In genomic region chr3:42667523-42668402, GRCh38 we compare ENCODE assay signal across 12 cellular contexts. TPM values are rescaled to one million over a fixed set of nuclear protein-coding genes. Genes with fewer than 3 reads are reported as not detected.
A peak's percentile ranks its signal among the peaks of the same experiment; 100 is the strongest.
DNase-seq lines count a peak whose midpoint lies in the region; ATAC-seq and TF ChIP-seq lines count a peak whose summit lies in the region.
"Had no signal": no experiment of that assay in that cellular context is flagged by ENCODE, and none has a peak within 500 bp of the region (broad histone marks: within the 10 kb centered on the region; RNA-seq: fewer than 3 reads in every experiment).

No MANE protein-coding gene starts in this region.

- ATAC-seq in GM23338 (no peak), lower lobe of right lung (no peak), GM19467 (IDR thresholded peaks at IDR 0.05; ENCODE audit: unreplicated experiment) (no peak)

- peaks cover 9% of the 10 kb centered on the region; the same call in 2 of the 3 replicates for H3K4me1 Mint-ChIP-seq in GM23338

- TF ChIP-seq CTCF in GM23338 (conservative IDR thresholded peaks at IDR 0.05; ENCODE audit: low read depth in 2 of 2) (no peak), osteoblast (IDR thresholded peaks at IDR 0.05; ENCODE audit: extremely low read depth, low read depth, low read length) (no peak), lower lobe of right lung (IDR thresholded peaks at IDR 0.05) (no peak)

- peak overlapping the region; percentile 53; the same call in 1 of the 2 replicates for H3K27ac Mint-ChIP-seq in GM23338

- H3K9me3 Mint-ChIP-seq in GM23338, result 0 out of 3 replicates have a peak, but pooled peaks cover 6% of the 10 kb centered on the region

- H3K4me2 ChIP-seq in GM23338 (no peak overlapping the region), osteoblast (ENCODE audit: insufficient read depth, low read length) (no peak overlapping the region)

- 0 out of 2 replicates have a peak, but pooled peaks cover 8% of the 10 kb centered on the region for H3K9me2 ChIP-seq in GM23338 (ENCODE audit: insufficient read depth)

- no peak overlapping the region for H3K4me3 Mint-ChIP-seq in GM23338

- H3K27me3 Mint-ChIP-seq in GM23338 (ENCODE audit: insufficient read depth, low read depth, poor library complexity), result no peaks in the 10 kb centered on the region

- H3K4me3 ChIP-seq in GM23338, result no peak overlapping the region
- no peak overlapping the region for H3K4me3 ChIP-seq in osteoblast (ENCODE audit: insufficient read depth, low read length)
- H3K4me3 ChIP-seq in lower lobe of right lung, result no peak overlapping the region

- H3K79me2 ChIP-seq in GM23338 (replicated peaks; ENCODE audit: insufficient read depth) (no peaks in the 10 kb centered on the region), osteoblast (ENCODE audit: insufficient read depth, low read length) (no peaks in the 10 kb centered on the region)

- H3K36me3 Mint-ChIP-seq in GM23338 (ENCODE audit: low read depth), result no peaks in the 10 kb centered on the region

- intact Hi-C loops in lower lobe of right lung (cut with DNase I), result no loop called here

- H3K36me3 ChIP-seq in GM23338 (ENCODE audit: insufficient read depth) (no peaks in the 10 kb centered on the region), osteoblast (ENCODE audit: insufficient read depth, low read length) (peaks cover 4% of the 10 kb centered on the region), lower lobe of right lung (no peaks in the 10 kb centered on the region)

- DNase-seq in GM23338 (ENCODE audit: low spot score), result no peak
- peak; percentile 93 for DNase-seq in NCI-H2171 treated with DMSO at 0.1 percent for 48 hours (lab: John Stamatoyannopoulos, UW)
- peak in 1 of 61 donors; percentile 38 for DNase-seq in caudate nucleus (lab: John Stamatoyannopoulos, UW)
- DNase-seq in osteoblast (ENCODE audit: insufficient read length, low spot score, missing footprints), result peak; percentile 66
- no peak for DNase-seq in HPDE6-E6E7 (ENCODE audit: extremely low spot score)
- DNase-seq in lower lobe of right lung, result no peak
- no peak for DNase-seq in H4 (ENCODE audit: low spot score)
- DNase-seq: retina, T-helper 1 cell had no signal

- H4K20me1 ChIP-seq in GM23338 (replicated peaks; ENCODE audit: insufficient read depth), result no peaks in the 10 kb centered on the region
- peaks cover 3% of the 10 kb centered on the region for H4K20me1 ChIP-seq in osteoblast (ENCODE audit: insufficient read depth, low read length)

- H3K4me1 ChIP-seq in GM23338 (ENCODE audit: insufficient read depth), result no peaks in the 10 kb centered on the region
- no peaks in the 10 kb centered on the region for H3K4me1 ChIP-seq in osteoblast (ENCODE audit: insufficient read depth, low read length)
- H3K4me1 ChIP-seq in lower lobe of right lung, result no peaks in the 10 kb centered on the region

- no peaks in the 10 kb centered on the region for H3K27me3 ChIP-seq in GM23338 (ENCODE audit: insufficient read depth)
- H3K27me3 ChIP-seq in osteoblast (ENCODE audit: insufficient read depth, low read length), result no peaks in the 10 kb centered on the region
- H3K27me3 ChIP-seq in lower lobe of right lung (ENCODE audit: low read depth), result no peaks in the 10 kb centered on the region

- no peaks in the 10 kb centered on the region for H3K9me3 ChIP-seq in osteoblast (ENCODE audit: low read depth, low read length)
- H3K9me3 ChIP-seq in lower lobe of right lung, result no peaks in the 10 kb centered on the region

- H3K27ac ChIP-seq in GM23338 (ENCODE audit: low read depth) (no peak overlapping the region), caudate nucleus (ENCODE audit: low read depth, low read length) (peak overlapping the region; percentile 19), osteoblast (ENCODE audit: low read depth, low read length) (no peak overlapping the region), lower lobe of right lung (no peak overlapping the region)

- H2AFZ ChIP-seq in GM23338 (no peak overlapping the region), osteoblast (ENCODE audit: low read length) (no peak overlapping the region)

- H3F3A ChIP-seq in GM23338 (replicated peaks; ENCODE audit: low read depth), result no peaks in the 10 kb centered on the region

TF ChIP-seq in GM23338, 12 proteins besides CTCF, POLR2A, EP300 and RAD21:
- TF ChIP-seq POLR2AphosphoS5 (IDR thresholded peaks at IDR 0.05; ENCODE audit: low read depth) (no peak), ZNF114 (CRISPR knock-in tag; IDR thresholded peaks at IDR 0.05) (no peak), REST (IDR thresholded peaks at IDR 0.05; ENCODE audit: unreplicated experiment) (no peak), CREB1 (CRISPR knock-in tag; IDR thresholded peaks at IDR 0.05; ENCODE audit: low read depth) (no peak), ETS1 (IDR thresholded peaks at IDR 0.05) (no peak), JUNB (IDR thresholded peaks at IDR 0.05; ENCODE audit: unreplicated experiment) (no peak)

RNA-seq across cellular contexts. Expression of gene ZBTB47, which starts 14.3 kb away (rescaled TPM):
- total RNA-seq in GM23338 (2014; rRNA removed; shearing (Covaris generic)), result 2.8 and 2.9 TPM in 2 replicates
- polyA plus RNA-seq in GM23338 (2016; fragmentation: Nextera tagmentation; extraction: Ambion mirVana), result 0.48 and 0.63 TPM in 2 replicates
- total RNA-seq in osteoblast, result 39.2 and 41.3 TPM in 2 replicates
- total RNA-seq in lower lobe of right lung, result 20.0 TPM
- 1.9 and 3.8 TPM in 2 replicates for total RNA-seq in H4 (2014; rRNA removed; shearing (Covaris generic))

RNA-seq across cellular contexts. Expression of gene KLHL40, which starts 17.6 kb away (rescaled TPM):
- total RNA-seq in GM23338 (2014; rRNA removed; shearing (Covaris generic)), result not detected in 2 replicates
- polyA plus RNA-seq in GM23338 (2016; fragmentation: Nextera tagmentation; extraction: Ambion mirVana), result not detected in 2 replicates
- total RNA-seq in osteoblast (not detected in 2 replicates), lower lobe of right lung (not detected)
- total RNA-seq in H4 (2014; rRNA removed; shearing (Covaris generic)), result not detected in 2 replicates
- total RNA-seq: fibroblast of villous mesenchyme, lung microvascular endothelial cell had no signal

RNA-seq across cellular contexts. Expression of gene HHATL, which starts 34.8 kb away (rescaled TPM):
- not detected in 2 replicates for total RNA-seq in GM23338 (2014; rRNA removed; shearing (Covaris generic))
- not detected in 2 replicates for polyA plus RNA-seq in GM23338 (2016; fragmentation: Nextera tagmentation; extraction: Ambion mirVana)
- not detected in 2 replicates for total RNA-seq in osteoblast
- 1.0 TPM for total RNA-seq in lower lobe of right lung
- not detected in 2 replicates for total RNA-seq in H4 (2014; rRNA removed; shearing (Covaris generic))
- total RNA-seq: fibroblast of villous mesenchyme, lung microvascular endothelial cell had no signal

Comparison
In these comparisons a context has a peak if more than half of its experiments do, and no peak if none do; other contexts are left out.
1. DNase-seq: peak in NCI-H2171 treated with DMSO at 0.1 percent for 48 hours (single experiment) and osteoblast (single experiment); none in GM23338 (single experiment), HPDE6-E6E7 (single experiment), lower lobe of right lung (single experiment) and H4 (single experiment).